8 cellular contexts compared by ENCODE assay signal in genomic region chr17:76353004-76353598, GRCh38. TPM values are rescaled to one million over a fixed set of nuclear protein-coding genes. Genes with fewer than 3 reads are reported as not detected.
DNase-seq lines count a peak whose midpoint lies in the region; ATAC-seq and TF ChIP-seq lines count a peak whose summit lies in the region.

No MANE protein-coding gene starts in this region.

- CTCF ChIA-PET in Panc1 (lab: Charles Lee) = interaction anchor here (0.5 to 1.4 kb wide), 4 partner anchors 12 to 375 kb away, joined by 4 to 6 read pairs (median 5); no protein-coding TSS in a partner anchor

- peak overlapping the region; percentile 94 for H3K27ac ChIP-seq in Panc1 (ENCODE audit: low read length)
- H3K27ac ChIP-seq in liver (ENCODE audit: low read depth in 1 of 2, low read length in 2 of 2) = peak overlapping the region; percentile 78
- H3K27ac ChIP-seq in stomach = peak overlapping the region; percentile 89 to 96 (median 92)

- no TSS peak for BruUV-seq in Panc1 (replicated peaks; lab: Mats Ljungman, UMichigan)

- peak; percentile 49 for DNase-seq in activated CD4-positive, CD25-positive, alpha-beta regulatory T cell treated with anti-CD3 and anti-CD28 coated beads, Interleukin-2, amount 50 U/mL, for 72 hours
- DNase-seq in Panc1 (ENCODE audit: low read depth, low spot score) (no peak), stomach (peak; percentile 34), NCI-H510A (lab: John Stamatoyannopoulos, UW) (no peak)
- DNase-seq in central memory CD4-positive, alpha-beta T cell = peak; percentile 11

- intact Hi-C loops in Panc1 (cut with micrococcal nuclease; ENCODE audit: unreplicated experiment) (no loop called here), stomach (cut with DNase I; ENCODE audit: low total_unique reads) (no loop called here)

- in situ Hi-C loops in Panc1 (cut with HindIII; ENCODE audit: low pct_unique_long_range_greater_than_20kb, low sequenced_read_pairs) = no loop called here

- no peak for TF ChIP-seq POLR2A in stomach (IDR thresholded peaks at IDR 0.05)

- H3K4me1 ChIP-seq in Panc1 (ENCODE audit: control insufficient read depth, insufficient read depth, low read length) = peaks cover 16% of the 10 kb centered on the region
- H3K4me1 ChIP-seq in liver (ENCODE audit: control insufficient read depth in 4 of 4, insufficient read depth in 4 of 4, low read length in 3 of 4) = peaks cover 4 to 22% (median 18%) of the 10 kb centered on the region in 4 donors
- peaks cover 11 to 34% (median 28%) of the 10 kb centered on the region in 4 donors for H3K4me1 ChIP-seq in stomach

- WGBS in liver = under 1% methylated on average over 51 of the region's 51 CpGs
- 0 to 2% (median 1%) methylated on average over 23 to 51 of the region's 51 CpGs; no CpG with 5 or more reads in 1 of the 5 donors for WGBS in stomach, 5 donors

- H3K27me3 ChIP-seq in Panc1 (ENCODE audit: control insufficient read depth, insufficient read depth, low read length) (no peaks in the 10 kb centered on the region), liver (ENCODE audit: control insufficient read depth in 4 of 4, insufficient read depth in 4 of 4, low read length in 3 of 4) (no peaks in the 10 kb centered on the region), stomach (no peaks in the 10 kb centered on the region)

- TF ChIP-seq RAD21 in liver (IDR thresholded peaks at IDR 0.05) = no peak

- POLR2A ChIA-PET in Panc1 (lab: Charles Lee) = no interaction called here

- TF ChIP-seq CTCF in Panc1 (IDR thresholded peaks at IDR 0.05) = no peak
- no peak for TF ChIP-seq CTCF in liver (IDR thresholded peaks at IDR 0.05; ENCODE audit: low read depth, low read length, missing input control)
- no peak for TF ChIP-seq CTCF in stomach (IDR thresholded peaks at IDR 0.05)

- no peaks in the 10 kb centered on the region for H3K9me3 ChIP-seq in Panc1 (ENCODE audit: control insufficient read depth, insufficient read depth, low read depth, low read length)
- H3K9me3 ChIP-seq in liver (ENCODE audit: control insufficient read depth in 4 of 4, low read length in 3 of 4) = no peaks in the 10 kb centered on the region
- H3K9me3 ChIP-seq in stomach = no peaks in the 10 kb centered on the region

- ATAC-seq in activated CD4-positive, CD25-positive, alpha-beta regulatory T cell treated with anti-CD3 and anti-CD28 coated beads, Interleukin-2, amount 50 U/mL, for 24 hours = no peak
- ATAC-seq in HG02642 (IDR thresholded peaks at IDR 0.05; ENCODE audit: poor library complexity, unreplicated experiment) (peak; percentile 29), Panc1 (peak; percentile 45)

- H3K9ac ChIP-seq in liver (ENCODE audit: low read depth in 1 of 2, low read length in 2 of 2) = peak overlapping the region; percentile 88 to 91

- TF ChIP-seq EP300 in stomach (IDR thresholded peaks at IDR 0.05) = no peak

- peak overlapping the region; percentile 78 to 89 for H3K4me3 ChIP-seq in Panc1 (ENCODE audit: low read depth in 2 of 2, low read length in 2 of 2)
- H3K4me3 ChIP-seq in liver (ENCODE audit: low read depth in 1 of 3, low read length in 3 of 3) = peak overlapping the region; percentile 87 to 94 (median 89)
- peak overlapping the region; percentile 75 to 99 (median 87) for H3K4me3 ChIP-seq in stomach

- H3K36me3 ChIP-seq in Panc1 (ENCODE audit: control insufficient read depth, insufficient read depth, low read length) (peaks cover 3% of the 10 kb centered on the region; the same call in 1 of the 2 replicates), liver (ENCODE audit: control insufficient read depth in 4 of 4, insufficient read depth in 3 of 4, low read depth in 1 of 4, low read length in 3 of 4) (no peaks in the 10 kb centered on the region), stomach (peaks cover 2 to 4% (median 2%) of the 10 kb centered on the region in 4 donors)

TF ChIP-seq in liver, 16 proteins besides CTCF, POLR2A, EP300 and RAD21:
- TF ChIP-seq ATF3 (IDR thresholded peaks at IDR 0.05) = no peak
- TF ChIP-seq NR2F2 (IDR thresholded peaks at IDR 0.05) = no peak
- no peak for TF ChIP-seq ZBTB33 (IDR thresholded peaks at IDR 0.05)
- TF ChIP-seq TAF1 (conservative IDR thresholded peaks at IDR 0.05) = no peak
- no peak for TF ChIP-seq JUND (IDR thresholded peaks at IDR 0.05)
- no peak for TF ChIP-seq RXRA (IDR thresholded peaks at IDR 0.05)
- no peak for TF ChIP-seq EGR1 (IDR thresholded peaks at IDR 0.05; ENCODE audit: low read depth in 2 of 2)
- no peak for TF ChIP-seq GABPA (IDR thresholded peaks at IDR 0.05 in 1 of 2, conservative IDR thresholded peaks at IDR 0.05 in 1 of 2)
- TF ChIP-seq YY1 (IDR thresholded peaks at IDR 0.05) = no peak
- no peak for TF ChIP-seq SP1 (IDR thresholded peaks at IDR 0.05)
- TF ChIP-seq HNF4G (IDR thresholded peaks at IDR 0.05) = no peak
- TF ChIP-seq REST (IDR thresholded peaks at IDR 0.05) = no peak
- no peak for TF ChIP-seq MAX (IDR thresholded peaks at IDR 0.05)
- TF ChIP-seq FOXA1 (IDR thresholded peaks at IDR 0.05) = no peak
- no peak for TF ChIP-seq FOXA2 (IDR thresholded peaks at IDR 0.05)
- no peak for TF ChIP-seq HNF4A (conservative IDR thresholded peaks at IDR 0.05)

RNA-seq across cellular contexts. Expression of gene PRPSAP1, which starts 0.6 kb away (rescaled TPM):
- total RNA-seq in Panc1 (2021; ENCODE audit: unreplicated experiment) = 99.6 TPM
- polyA plus RNA-seq in Panc1 (2012; ENCODE audit: insufficient read length) = 92.9 TPM
- total RNA-seq in liver = 10 to 100 TPM; 21.4 to 78.1 TPM
- polyA plus RNA-seq in liver = 10 to 100 TPM; 33.9 to 71.3 TPM
- 10 to 100 TPM; 29.1 to 49.0 (median 46.4) TPM for total RNA-seq in stomach
- polyA plus RNA-seq in stomach = 10 to 100 TPM; 25.0 to 43.7 (median 25.3) TPM

RNA-seq across cellular contexts. Expression of gene SPHK1, which starts 31.3 kb away (rescaled TPM):
- total RNA-seq in Panc1 (2021; ENCODE audit: unreplicated experiment) (18.2 TPM), liver (10 to 100 TPM in 1 of 2 donors, under 1 TPM in 1; 0.92 to 11.4 TPM), stomach (10 to 100 TPM in 1 of 5 donors, 1 to 10 TPM in 2, under 1 TPM in 1, not detected in 1; 0.45 to 13.9 (median 3.4) TPM)
- 17.7 TPM for polyA plus RNA-seq in Panc1 (2012; ENCODE audit: insufficient read length)
- polyA plus RNA-seq in liver (1 to 10 TPM in 1 of 2 donors, under 1 TPM in 1; 0.89 to 1.3 TPM), stomach (10 to 100 TPM in 1 of 3 donors, 1 to 10 TPM in 2; 5.8 to 10.6 (median 6.8) TPM)

RNA-seq across cellular contexts. Expression of gene QRICH2, which starts 45.0 kb away (rescaled TPM):
- 0.92 TPM for total RNA-seq in Panc1 (2021; ENCODE audit: unreplicated experiment)
- 2.1 TPM for polyA plus RNA-seq in Panc1 (2012; ENCODE audit: insufficient read length)
- 1 to 10 TPM in 1 of 2 donors, under 1 TPM in 1; 0.56 to 6.1 TPM for total RNA-seq in liver
- polyA plus RNA-seq in liver = under 1 TPM; 0.67 TPM
- total RNA-seq in stomach = 10 to 100 TPM in 1 of 5 donors, 1 to 10 TPM in 3, under 1 TPM in 1; 0.72 to 12.5 (median 2.3) TPM
- polyA plus RNA-seq in stomach = 1 to 10 TPM; 3.8 to 5.6 (median 4.0) TPM

Comparison
In these comparisons a context has a peak if more than half of its experiments do, and no peak if none do; other contexts are left out.
1. DNase-seq: peak in activated CD4-positive, CD25-positive, alpha-beta regulatory T cell treated with anti-CD3 and anti-CD28 coated beads, Interleukin-2, amount 50 U/mL, for 72 hours (single experiment), central memory CD4-positive, alpha-beta T cell (single experiment) and stomach (single experiment); none in Panc1 (single experiment) and NCI-H510A (single experiment).
2. ATAC-seq: peak in HG02642 (single experiment) and Panc1 (single experiment); none in activated CD4-positive, CD25-positive, alpha-beta regulatory T cell treated with anti-CD3 and anti-CD28 coated beads, Interleukin-2, amount 50 U/mL, for 24 hours (0 of 2).
3. Peak in every context shown above with its lines, with median percentiles within 50 percentile points of each other: H3K27ac ChIP-seq and H3K4me3 ChIP-seq.